ENCODE assay signal across 22 cellular contexts in genomic region chr5:135492319-135492626, GRCh38. TPM values are rescaled to one million over a fixed set of nuclear protein-coding genes. Genes with fewer than 3 reads are reported as not detected.
DNase-seq lines count a peak whose midpoint lies in the region; ATAC-seq and TF ChIP-seq lines count a peak whose summit lies in the region.
"Had no signal": no experiment of that assay in that cellular context is flagged by ENCODE, and none has a peak within 500 bp of the region (broad histone marks: within the 10 kb centered on the region; RNA-seq: fewer than 3 reads in every experiment).

No MANE protein-coding gene starts in this region.

- H3K79me2 ChIP-seq in PC-9 (ENCODE audit: low read depth) = no peaks in the 10 kb centered on the region
- H3K79me2 ChIP-seq: parathyroid adenoma had no signal

- POLR2A ChIA-PET in PC-9 (lab: Charles Lee; ENCODE audit: unreplicated experiment) = no interaction called here

- peaks cover 0 to 5% of the 10 kb centered on the region in 2 donors for H3K4me1 Mint-ChIP-seq in natural killer cell
- peaks cover 2 to 6% of the 10 kb centered on the region in 2 donors for H3K4me1 Mint-ChIP-seq in natural killer cell treated with Interleukin-12 subunit alpha and Interleukin-12 subunit beta and Interleukin-15 and Interleukin-18, amount 100 ng/mL, for 72 hours (ENCODE audit: low read depth in 2 of 2)
- H3K4me1 Mint-ChIP-seq: immature natural killer cell had no signal

- H4K20me1 ChIP-seq in PC-9 (ENCODE audit: insufficient read depth) = no peaks in the 10 kb centered on the region

- H3K27ac ChIP-seq in PC-9 = no peak overlapping the region
- H3K27ac ChIP-seq: parathyroid adenoma, thyroid gland had no signal

- TF ChIP-seq POLR2A in GM18505 (IDR thresholded peaks at IDR 0.05; ENCODE audit: borderline replicate concordance, extremely low read depth, insufficient read depth, insufficient read length) = no peak

- no peaks in the 10 kb centered on the region for H3F3A ChIP-seq in PC-9 (ENCODE audit: insufficient read depth, low read depth)

- intact Hi-C loops in natural killer cell (cut with micrococcal nuclease) (no loop called here), PC-9 (cut with micrococcal nuclease; ENCODE audit: unreplicated experiment) (no loop called here)

- H3K36me3 Mint-ChIP-seq in natural killer cell = no peaks in the 10 kb centered on the region
- H3K36me3 Mint-ChIP-seq in natural killer cell treated with Interleukin-12 subunit alpha and Interleukin-12 subunit beta and Interleukin-15 and Interleukin-18, amount 100 ng/mL, for 72 hours = no peaks in the 10 kb centered on the region
- H3K36me3 Mint-ChIP-seq: CD4-positive, CD25-positive, alpha-beta regulatory T cell; immature natural killer cell; memory B cell; naive thymus-derived CD4-positive, alpha-beta T cell had no signal

- H3K9me3 Mint-ChIP-seq in natural killer cell = no peaks in the 10 kb centered on the region
- no peaks in the 10 kb centered on the region for H3K9me3 Mint-ChIP-seq in natural killer cell treated with Interleukin-12 subunit alpha and Interleukin-12 subunit beta and Interleukin-15 and Interleukin-18, amount 100 ng/mL, for 72 hours
- H3K9me3 Mint-ChIP-seq: immature natural killer cell, memory B cell had no signal

- BruUV-seq in PC-9 (replicated peaks; lab: Mats Ljungman, UMichigan) = no TSS peak

- H3K4me3 ChIP-seq in PC-9 (no peak overlapping the region), fibroblast of the aortic adventitia (ENCODE audit: low read depth, low read length) (no peak overlapping the region)
- H3K4me3 ChIP-seq: thyroid gland had no signal

- ATAC-seq in natural killer cell (no peak), GM18505 (IDR thresholded peaks at IDR 0.05; ENCODE audit: unreplicated experiment) (no peak)
- no peak for ATAC-seq in natural killer cell treated with Interleukin-12 subunit alpha and Interleukin-12 subunit beta and Interleukin-15 and Interleukin-18, amount 100 ng/mL, for 72 hours
- ATAC-seq: naive thymus-derived CD4-positive, alpha-beta T cell; Right ventricle myocardium inferior; T-helper 17 cell had no signal

- CTCF ChIA-PET in PC-9 (lab: Charles Lee) = interaction anchor here (0.6 kb wide), 1 partner anchor 66 kb away, joined by 3 read pairs; no protein-coding TSS in a partner anchor

- H3K4me3 Mint-ChIP-seq in natural killer cell = no peak overlapping the region
- no peak overlapping the region for H3K4me3 Mint-ChIP-seq in natural killer cell treated with Interleukin-12 subunit alpha and Interleukin-12 subunit beta and Interleukin-15 and Interleukin-18, amount 100 ng/mL, for 72 hours
- H3K4me3 Mint-ChIP-seq: CD4-positive, CD25-positive, alpha-beta regulatory T cell; immature natural killer cell; memory B cell; naive thymus-derived CD4-positive, alpha-beta T cell; T-helper 17 cell had no signal

- TF ChIP-seq CTCF in natural killer cell (IDR thresholded peaks at IDR 0.05) = no peak
- no peak for TF ChIP-seq CTCF in PC-9 (conservative IDR thresholded peaks at IDR 0.05)
- TF ChIP-seq CTCF in fibroblast of the aortic adventitia (IDR thresholded peaks at IDR 0.05; ENCODE audit: insufficient read depth, low read length) = no peak

- no peak overlapping the region for H2AFZ ChIP-seq in PC-9
- H2AFZ ChIP-seq: parathyroid adenoma had no signal

- peaks cover 23% of the 10 kb centered on the region for H3K27me3 ChIP-seq in PC-9 (ENCODE audit: insufficient read depth, low read depth)

- H3K27ac Mint-ChIP-seq in natural killer cell = no peak overlapping the region
- no peak overlapping the region for H3K27ac Mint-ChIP-seq in natural killer cell treated with Interleukin-12 subunit alpha and Interleukin-12 subunit beta and Interleukin-15 and Interleukin-18, amount 100 ng/mL, for 72 hours
- H3K27ac Mint-ChIP-seq: CD4-positive, CD25-positive, alpha-beta regulatory T cell; immature natural killer cell; memory B cell; naive thymus-derived CD4-positive, alpha-beta T cell; T-helper 17 cell had no signal

- peaks cover 51 to 56% of the 10 kb centered on the region in 2 donors for H3K27me3 Mint-ChIP-seq in natural killer cell (ENCODE audit: low read depth in 2 of 2)
- H3K27me3 Mint-ChIP-seq in natural killer cell treated with Interleukin-12 subunit alpha and Interleukin-12 subunit beta and Interleukin-15 and Interleukin-18, amount 100 ng/mL, for 72 hours = peaks cover 35 to 64% of the 10 kb centered on the region in 2 donors

- 0 out of 2 replicates have a peak overlapping the region, but pooled peaks have one; percentile 19 for H3K4me2 ChIP-seq in PC-9

- H3K9me3 ChIP-seq in PC-9 (ENCODE audit: insufficient read depth, low read depth) = no peaks in the 10 kb centered on the region
- H3K9me3 ChIP-seq: thyroid gland had no signal

- H3K4me1 ChIP-seq in PC-9 (replicated peaks; ENCODE audit: insufficient read depth) = peaks cover 5% of the 10 kb centered on the region

- DNase-seq in natural killer cell (peak; percentile 5), PC-9 (no peak), fibroblast of the aortic adventitia (ENCODE audit: low read depth) (peak; percentile 32), ureter (ENCODE audit: low spot score) (peak; percentile 26), COR-L47 (lab: John Stamatoyannopoulos, UW) (no peak), NCI-H2171 treated with DMSO at 0.1 percent for 48 hours (lab: John Stamatoyannopoulos, UW) (no peak)
- no peak for DNase-seq in natural killer cell treated with Interleukin-12 subunit alpha and Interleukin-12 subunit beta and Interleukin-15 and Interleukin-18, amount 100 ng/mL, for 72 hours (ENCODE audit: low spot score)
- DNase-seq: activated CD4-positive, alpha-beta T cell treated with anti-CD3 and anti-CD28 coated beads, Interleukin-2, amount 50 U/mL, for 48 hours; activated T-cell treated with anti-CD3 and anti-CD28 coated beads for 4 hours; caudate nucleus; CD4-positive, CD25-positive, alpha-beta regulatory T cell; immature natural killer cell; naive thymus-derived CD4-positive, alpha-beta T cell; NCI-H1694; stimulated activated CD4-positive, alpha-beta T cell treated with anti-CD3 and anti-CD28 coated beads, Interleukin-2, amount 100 ng/mL, for 24 hours; stimulated activated naive CD4-positive, alpha-beta T cell treated with Interleukin-2 at 50 U/mL for 16 hours; T-helper 17 cell; thyroid gland had no signal

- no peaks in the 10 kb centered on the region for H3K36me3 ChIP-seq in PC-9 (ENCODE audit: low read depth)
- H3K36me3 ChIP-seq: thyroid gland had no signal

- no peaks in the 10 kb centered on the region for H3K9me2 ChIP-seq in PC-9 (ENCODE audit: insufficient read depth)

RNA-seq across cellular contexts. Expression of gene TIFAB, which starts 40.1 kb away (rescaled TPM):
- total RNA-seq in natural killer cell = under 1 TPM in 2 of 3 donors, not detected in 1; 0.05 to 0.21 TPM
- total RNA-seq in natural killer cell treated with Interleukin-12 subunit alpha and Interleukin-12 subunit beta and Interleukin-15 and Interleukin-18, amount 100 ng/mL, for 72 hours = not detected
- total RNA-seq in PC-9 (2021) = not detected in 2 replicates
- 0.08 TPM in 1 of 2 replicates, not detected in the other for total RNA-seq in fibroblast of the aortic adventitia (ENCODE audit: low replicate concordance)
- total RNA-seq in ureter = not detected
- total RNA-seq: CD4-positive, CD25-positive, alpha-beta regulatory T cell; Right ventricle myocardium inferior; thyroid gland had no signal

RNA-seq across cellular contexts. Expression of gene NEUROG1, which starts 43.5 kb away (rescaled TPM):
- total RNA-seq in natural killer cell (not detected), PC-9 (2021) (not detected in 2 replicates), fibroblast of the aortic adventitia (ENCODE audit: low replicate concordance) (not detected in 2 replicates), ureter (not detected)
- not detected for total RNA-seq in natural killer cell treated with Interleukin-12 subunit alpha and Interleukin-12 subunit beta and Interleukin-15 and Interleukin-18, amount 100 ng/mL, for 72 hours
- total RNA-seq: CD4-positive, CD25-positive, alpha-beta regulatory T cell; naive thymus-derived CD4-positive, alpha-beta T cell; Right ventricle myocardium inferior; T-helper 17 cell; thyroid gland had no signal

RNA-seq across cellular contexts. Expression of gene DCANP1, which starts 45.1 kb away (rescaled TPM):
- total RNA-seq in natural killer cell (under 1 TPM in 1 of 3 donors, not detected in 2; 0.07 TPM), PC-9 (2021) (not detected in 2 replicates), fibroblast of the aortic adventitia (ENCODE audit: low replicate concordance) (not detected in 2 replicates), ureter (not detected)
- not detected for total RNA-seq in natural killer cell treated with Interleukin-12 subunit alpha and Interleukin-12 subunit beta and Interleukin-15 and Interleukin-18, amount 100 ng/mL, for 72 hours
- total RNA-seq: CD4-positive, CD25-positive, alpha-beta regulatory T cell; Right ventricle myocardium inferior; thyroid gland had no signal

Comparison
In these comparisons a context has a peak if more than half of its experiments do, and no peak if none do; other contexts are left out.
1. DNase-seq: peak in natural killer cell (single experiment), fibroblast of the aortic adventitia (single experiment) and ureter (single experiment); none in natural killer cell treated with Interleukin-12 subunit alpha and Interleukin-12 subunit beta and Interleukin-15 and Interleukin-18, amount 100 ng/mL, for 72 hours (single experiment), PC-9 (0 of 2), COR-L47 (single experiment) and NCI-H2171 treated with DMSO at 0.1 percent for 48 hours (single experiment).